10 cellular contexts compared by ENCODE assay signal in the genomic region with DNA sequence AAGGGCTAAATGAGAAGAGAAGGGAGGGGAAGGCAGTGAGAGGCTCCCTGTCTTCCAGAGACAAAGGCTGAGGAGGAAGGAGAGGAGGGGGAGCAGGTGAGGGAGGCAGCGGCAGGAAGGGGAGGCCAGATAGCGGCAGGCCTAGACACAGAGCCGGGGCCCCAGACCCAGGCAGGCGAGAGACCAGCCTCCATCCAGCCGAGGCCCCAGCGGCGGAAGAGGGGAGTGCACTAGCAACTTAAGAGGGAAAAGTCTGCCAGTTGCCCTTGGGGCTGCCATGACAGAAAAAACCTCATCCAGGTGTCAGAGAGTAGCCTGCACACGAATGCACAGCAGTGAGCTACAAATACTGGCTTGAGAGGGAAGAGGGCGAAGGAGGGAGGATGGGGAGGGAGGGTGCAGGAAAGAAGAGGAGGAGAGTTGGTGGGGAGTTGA. TPM values are rescaled to one million over a fixed set of nuclear protein-coding genes. Genes with fewer than 3 reads are reported as not detected.
DNase-seq lines count a peak whose midpoint lies in the region; ATAC-seq and TF ChIP-seq lines count a peak whose summit lies in the region.
"Had no signal": no experiment of that assay in that cellular context is flagged by ENCODE, and none has a peak within 500 bp of the region (broad histone marks: within the 10 kb centered on the region; RNA-seq: fewer than 3 reads in every experiment).

No MANE protein-coding gene starts in this region.

- no peaks in the 10 kb centered on the region for H3K36me3 Mint-ChIP-seq in activated CD4-positive, alpha-beta T cell treated with anti-CD3 and anti-CD28 coated beads, Interleukin-2, amount 10 ng/mL, durations not matched to agents 7 days and 5 days (ENCODE audit: low read depth)
- no peaks in the 10 kb centered on the region for H3K36me3 Mint-ChIP-seq in stimulated activated effector memory CD8-positive, alpha-beta T cell treated with anti-CD3 and anti-CD28 coated beads, Interleukin-12 subunit alpha, Interleukin-12 subunit beta, amount 100 ng/mL, for 72 hours

- H3K36me3 ChIP-seq in iPS-15b (ENCODE audit: control insufficient read depth, insufficient read depth, low read length) = peaks cover 2% of the 10 kb centered on the region
- H3K36me3 ChIP-seq: HAP-1 had no signal

- H3K4me1 Mint-ChIP-seq in activated CD4-positive, alpha-beta T cell treated with anti-CD3 and anti-CD28 coated beads, Interleukin-2, amount 10 ng/mL, durations not matched to agents 7 days and 5 days = no peaks in the 10 kb centered on the region
- peaks cover 12% of the 10 kb centered on the region for H3K4me1 Mint-ChIP-seq in stimulated activated effector memory CD8-positive, alpha-beta T cell treated with anti-CD3 and anti-CD28 coated beads, Interleukin-12 subunit alpha, Interleukin-12 subunit beta, amount 100 ng/mL, for 72 hours

- no peak for DNase-seq in AG10803 (ENCODE audit: low read depth)
- peak; percentile 29 for DNase-seq in HPDE6-E6E7 (ENCODE audit: extremely low spot score)
- peak; percentile 31 for DNase-seq in activated CD4-positive, alpha-beta T cell treated with anti-CD3 and anti-CD28 coated beads, Interleukin-2, amount 10 ng/mL, durations not matched to agents 7 days and 5 days
- no peak for DNase-seq in stimulated activated effector memory CD8-positive, alpha-beta T cell treated with anti-CD3 and anti-CD28 coated beads, Interleukin-12 subunit alpha, Interleukin-12 subunit beta, amount 100 ng/mL, for 72 hours (ENCODE audit: low spot score in 2 of 2)
- no peak for DNase-seq in NCI-H2029 (lab: John Stamatoyannopoulos, UW)

- CTCF ChIA-PET in activated CD4-positive, alpha-beta T cell treated with anti-CD3 and anti-CD28 coated beads, Interleukin-2, amount 10 ng/mL, durations not matched to agents 7 days and 5 days (lab: Charles Lee) = no interaction called here

- peaks cover 3% of the 10 kb centered on the region for H3K27me3 ChIP-seq in iPS-15b (ENCODE audit: control insufficient read depth, insufficient read depth, low read length)
- H3K27me3 ChIP-seq: dorsolateral prefrontal cortex had no signal

- peak; percentile 29; the same call in 1 of the 2 replicates for TF ChIP-seq CTCF in AG10803 (conservative IDR thresholded peaks at IDR 0.05; ENCODE audit: low read length)

- H3K27me3 Mint-ChIP-seq in activated CD4-positive, alpha-beta T cell treated with anti-CD3 and anti-CD28 coated beads, Interleukin-2, amount 10 ng/mL, durations not matched to agents 7 days and 5 days = peaks cover 5% of the 10 kb centered on the region

- peak; percentile 40 for ATAC-seq in stimulated activated effector memory CD8-positive, alpha-beta T cell treated with anti-CD3 and anti-CD28 coated beads, Interleukin-12 subunit alpha, Interleukin-12 subunit beta, amount 100 ng/mL, for 72 hours
- ATAC-seq in GM21515 (IDR thresholded peaks at IDR 0.05; ENCODE audit: unreplicated experiment) (no peak), HG02885 (IDR thresholded peaks at IDR 0.05; ENCODE audit: poor library complexity, unreplicated experiment) (no peak)

- no peak overlapping the region for H3K9ac ChIP-seq in iPS-15b (ENCODE audit: low read depth, low read length)

- POLR2A ChIA-PET in activated CD4-positive, alpha-beta T cell treated with anti-CD3 and anti-CD28 coated beads, Interleukin-2, amount 10 ng/mL, durations not matched to agents 7 days and 5 days (lab: Charles Lee) = no interaction called here

- H3K9me3 Mint-ChIP-seq in activated CD4-positive, alpha-beta T cell treated with anti-CD3 and anti-CD28 coated beads, Interleukin-2, amount 10 ng/mL, durations not matched to agents 7 days and 5 days = no peaks in the 10 kb centered on the region
- no peaks in the 10 kb centered on the region for H3K9me3 Mint-ChIP-seq in stimulated activated effector memory CD8-positive, alpha-beta T cell treated with anti-CD3 and anti-CD28 coated beads, Interleukin-12 subunit alpha, Interleukin-12 subunit beta, amount 100 ng/mL, for 72 hours

- no peak overlapping the region for H3K27ac Mint-ChIP-seq in activated CD4-positive, alpha-beta T cell treated with anti-CD3 and anti-CD28 coated beads, Interleukin-2, amount 10 ng/mL, durations not matched to agents 7 days and 5 days
- H3K27ac Mint-ChIP-seq in stimulated activated effector memory CD8-positive, alpha-beta T cell treated with anti-CD3 and anti-CD28 coated beads, Interleukin-12 subunit alpha, Interleukin-12 subunit beta, amount 100 ng/mL, for 72 hours = peak overlapping the region; percentile 39

- H3K4me3 ChIP-seq in AG10803 (ENCODE audit: low read length) = no peak overlapping the region
- peak overlapping the region; percentile 9 for H3K4me3 ChIP-seq in iPS-15b (ENCODE audit: low read depth, low read length)
- H3K4me3 ChIP-seq: dorsolateral prefrontal cortex, HAP-1 had no signal

- H3K4me1 ChIP-seq in iPS-15b (ENCODE audit: control insufficient read depth, insufficient read depth, low read length) = peaks cover 34% of the 10 kb centered on the region

- H3K9me3 ChIP-seq in iPS-15b (ENCODE audit: control insufficient read depth, insufficient read depth, low read length) = no peaks in the 10 kb centered on the region
- H3K9me3 ChIP-seq: HAP-1 had no signal

- no peak overlapping the region for H3K4me3 Mint-ChIP-seq in activated CD4-positive, alpha-beta T cell treated with anti-CD3 and anti-CD28 coated beads, Interleukin-2, amount 10 ng/mL, durations not matched to agents 7 days and 5 days
- H3K4me3 Mint-ChIP-seq in stimulated activated effector memory CD8-positive, alpha-beta T cell treated with anti-CD3 and anti-CD28 coated beads, Interleukin-12 subunit alpha, Interleukin-12 subunit beta, amount 100 ng/mL, for 72 hours = no peak overlapping the region

RNA-seq across cellular contexts. Expression of a gene that starts 46.7 kb away (rescaled TPM):
- not detected for total RNA-seq in activated CD4-positive, alpha-beta T cell treated with anti-CD3 and anti-CD28 coated beads, Interleukin-2, amount 10 ng/mL, durations not matched to agents 7 days and 5 days

Comparison
In these comparisons a context has a peak if more than half of its experiments do, and no peak if none do; other contexts are left out.
1. DNase-seq: peak in HPDE6-E6E7 (single experiment) and activated CD4-positive, alpha-beta T cell treated with anti-CD3 and anti-CD28 coated beads, Interleukin-2, amount 10 ng/mL, durations not matched to agents 7 days and 5 days (single experiment); none in AG10803 (single experiment), stimulated activated effector memory CD8-positive, alpha-beta T cell treated with anti-CD3 and anti-CD28 coated beads, Interleukin-12 subunit alpha, Interleukin-12 subunit beta, amount 100 ng/mL, for 72 hours (0 of 2) and NCI-H2029 (single experiment).